28 cellular contexts compared by ENCODE assay signal in the genomic region with DNA sequence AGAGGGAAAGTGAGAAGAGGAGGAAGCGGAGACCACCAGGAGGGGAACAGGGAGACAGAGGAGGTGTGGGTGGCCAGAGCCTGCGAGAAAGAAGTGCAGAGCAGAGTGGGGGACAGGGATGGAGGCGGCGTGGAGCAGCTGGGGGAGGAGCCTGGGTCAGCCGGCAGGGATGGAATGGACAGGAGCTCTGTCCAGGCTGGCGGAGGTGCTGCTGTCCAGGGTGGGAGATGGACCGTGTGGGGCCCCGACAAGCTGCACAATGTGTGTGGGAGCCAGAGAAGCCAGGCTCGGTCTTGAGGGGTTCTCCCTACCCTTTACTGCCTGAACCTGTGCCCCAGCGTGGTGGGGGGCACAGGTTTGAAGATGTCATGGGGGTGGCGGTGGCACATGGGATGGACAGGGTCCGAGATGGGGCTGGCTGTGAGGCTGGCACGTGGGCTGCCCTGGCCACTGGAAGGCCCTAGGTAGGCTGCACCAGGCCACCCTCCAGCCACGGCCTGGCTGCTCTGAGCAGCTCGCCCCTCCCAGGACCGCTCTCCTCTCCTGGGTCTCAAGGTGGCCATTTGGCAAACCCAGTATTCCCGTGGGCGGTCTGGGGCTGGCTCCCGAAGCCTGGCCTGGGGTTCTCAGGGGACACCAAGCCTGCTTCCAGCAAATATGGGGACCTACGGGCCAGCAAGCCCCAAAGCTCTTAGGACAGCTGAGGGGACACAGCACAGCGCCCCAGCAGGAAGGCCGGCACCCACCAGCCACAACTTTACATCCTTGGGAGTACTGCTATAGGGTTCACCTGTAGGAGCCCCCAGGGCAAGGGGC. TPM values are rescaled to one million over a fixed set of nuclear protein-coding genes. Genes with fewer than 3 reads are reported as not detected.
"Had no signal": no experiment of that assay in that cellular context is flagged by ENCODE, and none has a peak within 500 bp of the region (broad histone marks: within the 10 kb centered on the region; RNA-seq: fewer than 3 reads in every experiment).

No MANE protein-coding gene starts in this region.

- H3K9me3 ChIP-seq: esophagus muscularis mucosa, gastroesophageal sphincter, lower lobe of right lung, prostate gland, right atrium auricular region, thyroid gland had no signal

- H3K27ac Mint-ChIP-seq: immature natural killer cell; naive thymus-derived CD8-positive, alpha-beta T cell; stimulated activated naive CD8-positive, alpha-beta T cell treated with anti-CD3 and anti-CD28 coated beads, Interleukin-15, amount 100 ng/mL, for 72 hours; type B pancreatic cell had no signal

- H3K4me3 Mint-ChIP-seq: immature natural killer cell; naive thymus-derived CD8-positive, alpha-beta T cell; neural crest cell; stimulated activated naive CD8-positive, alpha-beta T cell treated with anti-CD3 and anti-CD28 coated beads, Interleukin-15, amount 100 ng/mL, for 72 hours; type B pancreatic cell had no signal

- H3K9me3 Mint-ChIP-seq: immature natural killer cell; naive thymus-derived CD8-positive, alpha-beta T cell; neural crest cell; stimulated activated naive CD8-positive, alpha-beta T cell treated with anti-CD3 and anti-CD28 coated beads, Interleukin-15, amount 100 ng/mL, for 72 hours; type B pancreatic cell had no signal

- H3K36me3 ChIP-seq: esophagus muscularis mucosa, gastroesophageal sphincter, lower lobe of right lung, prostate gland, right atrium auricular region, thyroid gland had no signal

- H3K27me3 Mint-ChIP-seq: naive thymus-derived CD8-positive, alpha-beta T cell; stimulated activated naive CD8-positive, alpha-beta T cell treated with anti-CD3 and anti-CD28 coated beads, Interleukin-15, amount 100 ng/mL, for 72 hours; type B pancreatic cell had no signal

- H3K4me1 Mint-ChIP-seq: immature natural killer cell; naive thymus-derived CD8-positive, alpha-beta T cell; stimulated activated naive CD8-positive, alpha-beta T cell treated with anti-CD3 and anti-CD28 coated beads, Interleukin-15, amount 100 ng/mL, for 72 hours had no signal

- H3K27me3 ChIP-seq: foreskin keratinocyte, right atrium auricular region, thyroid gland had no signal

- H3K4me2 ChIP-seq: smooth muscle cell had no signal

- H3K4me3 ChIP-seq: coronary artery, esophagus muscularis mucosa, gastroesophageal sphincter, lower lobe of right lung, prostate gland, right atrium auricular region, smooth muscle cell, thyroid gland had no signal

- ATAC-seq: foreskin keratinocyte; gastroesophageal sphincter; left colon; left ventricle myocardium superior; lower lobe of right lung; naive thymus-derived CD8-positive, alpha-beta T cell; sciatic nerve; stimulated activated naive CD8-positive, alpha-beta T cell treated with anti-CD3 and anti-CD28 coated beads, Interleukin-15, amount 100 ng/mL, for 72 hours had no signal

- H3K27ac ChIP-seq: coronary artery, esophagus muscularis mucosa, foreskin keratinocyte, gastroesophageal sphincter, lower lobe of right lung, prostate gland, right atrium auricular region, thyroid gland had no signal

- DNase-seq: dermis blood vessel endothelial cell; effector memory CD4-positive, alpha-beta T cell; foreskin keratinocyte; hypothalamus; immature natural killer cell; islet precursor cell; kidney glomerular epithelial cell; left colon; left ventricle myocardium superior; lower lobe of right lung; naive thymus-derived CD8-positive, alpha-beta T cell; stimulated activated CD4-positive, alpha-beta T cell treated with anti-CD3 and anti-CD28 coated beads, Interleukin-12 subunit alpha, Interleukin-12 subunit beta, amount 100 ng/mL, for 4 hours; stimulated activated CD4-positive, alpha-beta T cell treated with anti-CD3 and anti-CD28 coated beads, Interleukin-1b, Interleukin-23, amount 100 ng/mL, for 48 hours; stimulated activated CD4-positive, alpha-beta T cell treated with anti-CD3 and anti-CD28 coated beads, Interleukin-4, amount 100 ng/mL, for 1 hour; stimulated activated CD8-positive, alpha-beta memory T cell treated with anti-CD3 and anti-CD28 coated beads, Interleukin-4, amount 100 ng/mL, for 48 hours; stimulated activated naive CD4-positive, alpha-beta T cell; stimulated activated naive CD8-positive, alpha-beta T cell treated with anti-CD3 and anti-CD28 coated beads, Interleukin-15, amount 100 ng/mL, for 72 hours; thyroid gland had no signal

- H3K36me3 Mint-ChIP-seq: immature natural killer cell; naive thymus-derived CD8-positive, alpha-beta T cell; type B pancreatic cell had no signal

- H3K4me1 ChIP-seq: esophagus muscularis mucosa, foreskin keratinocyte, gastroesophageal sphincter, lower lobe of right lung, prostate gland, right atrium auricular region, thyroid gland had no signal

RNA-seq across cellular contexts. Expression of a gene that starts 43.9 kb away (rescaled TPM):
- total RNA-seq: dermis blood vessel endothelial cell, osteocyte had no signal
- polyA plus RNA-seq: immature natural killer cell had no signal
